1 cellular context compared by ENCODE assay signal in the genomic region with DNA sequence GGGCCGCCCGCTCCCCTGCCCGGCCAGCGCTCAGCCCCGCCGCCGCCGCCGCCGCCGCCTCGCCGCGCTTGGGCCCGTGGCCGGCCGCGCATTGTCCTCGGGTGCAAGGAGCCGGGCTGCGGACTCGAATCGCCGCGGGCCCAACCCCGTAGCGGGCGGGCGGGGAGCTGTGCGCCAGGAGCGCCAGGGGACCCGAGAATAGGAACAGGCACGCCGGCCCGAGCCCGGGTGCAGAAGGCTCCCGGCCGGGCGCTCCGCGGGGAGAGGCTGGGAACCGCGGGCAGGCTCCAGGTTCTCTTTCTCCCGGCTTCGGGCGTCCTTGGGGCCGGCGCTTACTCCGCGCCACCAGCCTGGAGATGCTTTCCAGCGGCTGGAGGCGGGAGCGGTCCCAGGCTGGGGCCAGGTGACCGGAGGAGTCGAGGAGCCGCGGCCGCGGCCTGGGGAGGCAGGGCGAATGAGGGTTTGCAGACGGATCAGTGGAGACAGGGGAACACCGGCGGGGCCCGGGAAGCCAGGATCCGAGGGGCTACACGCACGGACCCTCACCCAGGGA.
A peak's percentile ranks its signal among the peaks of the same experiment; 100 is the strongest.
TF ChIP-seq lines count a peak whose summit lies in the region.

No MANE protein-coding gene starts in this region.

TF ChIP-seq in HEK293, 187 proteins besides CTCF, POLR2A, EP300 and RAD21 (continued from another document):
- TF ChIP-seq MEIS1 (CRISPR knock-in tag; IDR thresholded peaks at IDR 0.05; ENCODE audit: borderline replicate concordance) (no peak), ZNF174 (tag by site-specific recombination; IDR thresholded peaks at IDR 0.05) (no peak), ZNF214 (tag by site-specific recombination; IDR thresholded peaks at IDR 0.05; ENCODE audit: borderline replicate concordance) (no peak), RBAK (tag by site-specific recombination; IDR thresholded peaks at IDR 0.05) (no peak), ZBTB21 (tag by site-specific recombination; IDR thresholded peaks at IDR 0.05) (no peak), ZNF707 (tag by site-specific recombination; IDR thresholded peaks at IDR 0.05) (no peak), ZBTB48 (tag by site-specific recombination; IDR thresholded peaks at IDR 0.05) (0 out of 2 replicates have a peak, but pooled peaks have one; percentile 17), ZNF768 (tag by site-specific recombination; IDR thresholded peaks at IDR 0.05) (no peak), IKZF3 (tag by site-specific recombination; IDR thresholded peaks at IDR 0.05) (no peak), ZSCAN30 (tag by site-specific recombination; IDR thresholded peaks at IDR 0.05) (no peak), ZNF777 (tag by site-specific recombination; IDR thresholded peaks at IDR 0.05; ENCODE audit: borderline replicate concordance) (no peak), ZBTB8A (tag by site-specific recombination; IDR thresholded peaks at IDR 0.05) (no peak; the same call in 1 of the 2 replicates)
- TF ChIP-seq, protein P1, sequence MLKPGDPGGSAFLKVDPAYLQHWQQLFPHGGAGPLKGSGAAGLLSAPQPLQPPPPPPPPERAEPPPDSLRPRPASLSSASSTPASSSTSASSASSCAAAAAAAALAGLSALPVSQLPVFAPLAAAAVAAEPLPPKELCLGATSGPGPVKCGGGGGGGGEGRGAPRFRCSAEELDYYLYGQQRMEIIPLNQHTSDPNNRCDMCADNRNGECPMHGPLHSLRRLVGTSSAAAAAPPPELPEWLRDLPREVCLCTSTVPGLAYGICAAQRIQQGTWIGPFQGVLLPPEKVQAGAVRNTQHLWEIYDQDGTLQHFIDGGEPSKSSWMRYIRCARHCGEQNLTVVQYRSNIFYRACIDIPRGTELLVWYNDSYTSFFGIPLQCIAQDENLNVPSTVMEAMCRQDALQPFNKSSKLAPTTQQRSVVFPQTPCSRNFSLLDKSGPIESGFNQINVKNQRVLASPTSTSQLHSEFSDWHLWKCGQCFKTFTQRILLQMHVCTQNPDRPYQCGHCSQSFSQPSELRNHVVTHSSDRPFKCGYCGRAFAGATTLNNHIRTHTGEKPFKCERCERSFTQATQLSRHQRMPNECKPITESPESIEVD (tag by site-specific recombination; IDR thresholded peaks at IDR 0.05): no peak
- TF ChIP-seq, protein P2, sequence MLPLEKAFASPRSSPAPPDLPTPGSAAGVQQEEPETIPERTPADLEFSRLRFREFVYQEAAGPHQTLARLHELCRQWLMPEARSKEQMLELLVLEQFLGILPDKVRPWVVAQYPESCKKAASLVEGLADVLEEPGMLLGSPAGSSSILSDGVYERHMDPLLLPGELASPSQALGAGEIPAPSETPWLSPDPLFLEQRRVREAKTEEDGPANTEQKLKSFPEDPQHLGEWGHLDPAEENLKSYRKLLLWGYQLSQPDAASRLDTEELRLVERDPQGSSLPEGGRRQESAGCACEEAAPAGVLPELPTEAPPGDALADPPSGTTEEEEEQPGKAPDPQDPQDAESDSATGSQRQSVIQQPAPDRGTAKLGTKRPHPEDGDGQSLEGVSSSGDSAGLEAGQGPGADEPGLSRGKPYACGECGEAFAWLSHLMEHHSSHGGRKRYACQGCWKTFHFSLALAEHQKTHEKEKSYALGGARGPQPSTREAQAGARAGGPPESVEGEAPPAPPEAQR (tag by site-specific recombination; IDR thresholded peaks at IDR 0.05): no peak
- TF ChIP-seq, protein P3, sequence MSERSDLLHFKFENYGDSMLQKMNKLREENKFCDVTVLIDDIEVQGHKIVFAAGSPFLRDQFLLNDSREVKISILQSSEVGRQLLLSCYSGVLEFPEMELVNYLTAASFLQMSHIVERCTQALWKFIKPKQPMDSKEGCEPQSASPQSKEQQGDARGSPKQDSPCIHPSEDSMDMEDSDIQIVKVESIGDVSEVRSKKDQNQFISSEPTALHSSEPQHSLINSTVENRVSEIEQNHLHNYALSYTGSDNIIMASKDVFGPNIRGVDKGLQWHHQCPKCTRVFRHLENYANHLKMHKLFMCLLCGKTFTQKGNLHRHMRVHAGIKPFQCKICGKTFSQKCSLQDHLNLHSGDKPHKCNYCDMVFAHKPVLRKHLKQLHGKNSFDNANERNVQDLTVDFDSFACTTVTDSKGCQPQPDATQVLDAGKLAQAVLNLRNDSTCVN (tag by site-specific recombination; optimal IDR thresholded peaks at IDR 0.05): peak; percentile 52
